Comparison of ENCODE assay signal across 27 cellular contexts in genomic region chr10:119406137-119406536, GRCh38.
DNase-seq lines count a peak whose midpoint lies in the region; ATAC-seq, FAIRE-seq and TF ChIP-seq lines count a peak whose summit lies in the region.
"Had no signal": no experiment of that assay in that cellular context is flagged by ENCODE, and none has a peak within 500 bp of the region (broad histone marks: within the 10 kb centered on the region; RNA-seq: fewer than 3 reads in every experiment).

No MANE protein-coding gene starts in this region.

- H3K27ac ChIP-seq in heart right ventricle (peak overlapping the region in 9 of 10 donors; percentile 62 to 90 (median 75)), HepG2 (ENCODE audit: extremely low read length, insufficient read depth, low read length) (no peak overlapping the region), sigmoid colon (peak overlapping the region; percentile 20 to 66 (median 48)), uterus (peak overlapping the region; percentile 20 to 52)
- H3K27ac ChIP-seq: brain microvascular endothelial cell, epithelial cell of prostate, KMS-11 had no signal

- no peak for FAIRE-seq in HepG2 (lab: Jason Lieb, UNC)
- FAIRE-seq: GM12892, GM19239, H54 had no signal

- no TSS peak for BruUV-seq in HepG2 (replicated peaks; lab: Mats Ljungman, UMichigan)

- no peak overlapping the region for H3K4me3 ChIP-seq in heart right ventricle
- H3K4me3 ChIP-seq in HepG2 (replicated peaks in 1 of 3; ENCODE audit: insufficient read depth in 1 of 3, low read depth in 2 of 3, low read length in 3 of 3), result no peak overlapping the region
- no peak overlapping the region for H3K4me3 ChIP-seq in sigmoid colon
- H3K4me3 ChIP-seq in uterus, result no peak overlapping the region
- H3K4me3 ChIP-seq: mucosa of descending colon had no signal

- TF ChIP-seq EP300 in HepG2 (IDR thresholded peaks at IDR 0.05; ENCODE audit: low read depth in 2 of 2, low read length in 2 of 2), result no peak
- no peak for TF ChIP-seq EP300 in HepG2 (CRISPR knock-in tag; IDR thresholded peaks at IDR 0.05; ENCODE audit: borderline replicate concordance)
- no peak for TF ChIP-seq EP300 in sigmoid colon (IDR thresholded peaks at IDR 0.05)

- TF ChIP-seq CTCF in heart right ventricle (IDR thresholded peaks at IDR 0.05), result no peak
- no peak for TF ChIP-seq CTCF in HepG2 (CRISPR knock-in tag; IDR thresholded peaks at IDR 0.05)
- TF ChIP-seq CTCF in sigmoid colon (IDR thresholded peaks at IDR 0.05), result no peak
- no peak for TF ChIP-seq CTCF in uterus (IDR thresholded peaks at IDR 0.05)

- no peaks in the 10 kb centered on the region for H3K27me3 ChIP-seq in heart right ventricle
- no peaks in the 10 kb centered on the region; a peak in 1 of 5 replicates for H3K27me3 ChIP-seq in HepG2 (ENCODE audit: control insufficient read depth in 1 of 2, insufficient read depth in 2 of 2, low read length in 2 of 2)
- no peaks in the 10 kb centered on the region for H3K27me3 ChIP-seq in sigmoid colon
- no peaks in the 10 kb centered on the region for H3K27me3 ChIP-seq in uterus
- H3K27me3 ChIP-seq: brain microvascular endothelial cell had no signal

- H3K79me2 ChIP-seq in HepG2 (ENCODE audit: insufficient read depth, low read length), result no peaks in the 10 kb centered on the region

- intact Hi-C loops in heart right ventricle (cut with DNase I) (loop anchor here in 3 of 10 donors (5.0 kb wide), 2 partner anchors 34 to 39 kb away; no protein-coding TSS in a partner anchor), cardiac septum (cut with DNase I) (no loop called here), HepG2 (cut with micrococcal nuclease; ENCODE audit: unreplicated experiment) (loop anchor here (5.0 kb wide), 1 partner anchor 89 kb away; no protein-coding TSS in a partner anchor), sigmoid colon (cut with DNase I) (no loop called here), uterus (cut with DNase I; ENCODE audit: low total_unique reads) (no loop called here)

- no peak overlapping the region for H3K4me2 ChIP-seq in HepG2 (ENCODE audit: low read depth, low read length)
- H3K4me2 ChIP-seq: KMS-11 had no signal

- H3K4me1 ChIP-seq in heart right ventricle, result peaks cover 19 to 91% (median 74%) of the 10 kb centered on the region in 9 donors
- H3K4me1 ChIP-seq in HepG2 (ENCODE audit: insufficient read depth, low read length), result peaks cover 44% of the 10 kb centered on the region
- peaks cover 0 to 19% (median 0%) of the 10 kb centered on the region in 4 donors for H3K4me1 ChIP-seq in sigmoid colon
- peaks cover 0 to 3% of the 10 kb centered on the region in 2 donors for H3K4me1 ChIP-seq in uterus

- no peak for TF ChIP-seq POLR2A in HepG2 (IDR thresholded peaks at IDR 0.05; ENCODE audit: insufficient read depth in 1 of 2, low read depth in 2 of 2, low read length in 2 of 2)
- TF ChIP-seq POLR2A in sigmoid colon (IDR thresholded peaks at IDR 0.05), result no peak
- no peak for TF ChIP-seq POLR2A in uterus (IDR thresholded peaks at IDR 0.05)

- H3K9ac ChIP-seq in HepG2 (ENCODE audit: insufficient read depth, low read depth, low read length), result no peak overlapping the region
- H3K9ac ChIP-seq: KMS-11 had no signal

- H3K9me3 ChIP-seq in heart right ventricle (no peaks in the 10 kb centered on the region), HepG2 (ENCODE audit: low read length) (no peaks in the 10 kb centered on the region), sigmoid colon (no peaks in the 10 kb centered on the region), uterus (no peaks in the 10 kb centered on the region)
- H3K9me3 ChIP-seq: mucosa of descending colon had no signal

- 79 to 85% methylated on average over 3 of the region's 3 CpGs for WGBS in heart right ventricle, 2 donors
- 100% methylated on average over 2 of the region's 3 CpGs for WGBS in HepG2 (ENCODE audit: low lambda C conversion rate)
- 91 to 94% methylated on average over 3 of the region's 3 CpGs for WGBS in sigmoid colon, 2 donors

- CTCF ChIA-PET in HepG2 (lab: Yijun Ruan, JAX; ENCODE audit: low intra/inter-chr PET ratio, low total read pairs), result no interaction called here

- POLR2A ChIA-PET in HepG2 (lab: Yijun Ruan, JAX), result no interaction called here

- DNase-seq in heart right ventricle (no peak), cardiac septum (ENCODE audit: low spot score) (no peak), HepG2 (ENCODE audit: low spot score) (no peak), sigmoid colon (no peak), uterus (no peak)
- no peak for DNase-seq in stimulated activated CD4-positive, alpha-beta T cell treated with anti-CD3 and anti-CD28 coated beads, Interleukin-2, amount 100 ng/mL, for 48 hours
- DNase-seq: 8988T; activated CD4-positive, alpha-beta T cell treated with anti-CD3 and anti-CD28 coated beads for 4 hours; activated CD8-positive, alpha-beta memory T cell treated with anti-CD3 and anti-CD28 coated beads, Interleukin-2, amount 10 ng/mL, durations not matched to agents 7 days and 5 days; brain microvascular endothelial cell; COR-L47; DMS79 treated with DMSO at 0.1 percent for 48 hours; kidney glomerular epithelial cell; mucosa of descending colon; NCI-H1694 treated with DMSO at 0.1 percent for 48 hours; NCI-H82; SIG-M5; T-cell had no signal

- H3K36me3 ChIP-seq in heart right ventricle, result peaks cover 0 to 5% (median 0%) of the 10 kb centered on the region in 9 donors
- H3K36me3 ChIP-seq in HepG2 (replicated peaks in 1 of 2; ENCODE audit: control insufficient read depth in 1 of 2, insufficient read depth in 2 of 2, low read length in 2 of 2), result no peaks in the 10 kb centered on the region
- no peaks in the 10 kb centered on the region for H3K36me3 ChIP-seq in sigmoid colon
- no peaks in the 10 kb centered on the region for H3K36me3 ChIP-seq in uterus
- H3K36me3 ChIP-seq: brain microvascular endothelial cell had no signal

- in situ Hi-C loops in HepG2 (cut with HindIII; ENCODE audit: extremely low pct_ligation_motif_present, low pct_unique_long_range_greater_than_20kb), result no loop called here

- no peak overlapping the region for H2AFZ ChIP-seq in HepG2 (ENCODE audit: low read length)

- no peak for TF ChIP-seq RAD21 in HepG2 (CRISPR knock-in tag; IDR thresholded peaks at IDR 0.05)

- H4K20me1 ChIP-seq in HepG2 (ENCODE audit: insufficient read depth, low read length), result no peaks in the 10 kb centered on the region

- no peak for ATAC-seq in heart right ventricle
- ATAC-seq in HepG2, result no peak
- ATAC-seq in HG03342 (IDR thresholded peaks at IDR 0.05; ENCODE audit: unreplicated experiment), result no peak
- ATAC-seq in GM21737 (IDR thresholded peaks at IDR 0.05; ENCODE audit: unreplicated experiment), result no peak
- ATAC-seq: activated CD8-positive, alpha-beta memory T cell treated with anti-CD3 and anti-CD28 coated beads, Interleukin-2, amount 10 ng/mL, durations not matched to agents 7 days and 5 days; activated T-helper 17 cell treated with anti-CD3 and anti-CD28 coated beads, Interleukin-2, amount 50 U/mL, for 72 hours; stimulated activated effector memory CD8-positive, alpha-beta T cell treated with anti-CD3 and anti-CD28 coated beads, Interleukin-12 subunit alpha, Interleukin-12 subunit beta, amount 100 ng/mL, for 72 hours; T-cell had no signal

TF ChIP-seq in HepG2, 621 proteins besides CTCF, POLR2A, EP300 and RAD21 (continues in another document):
- TF ChIP-seq ARID4A (CRISPR knock-in tag; IDR thresholded peaks at IDR 0.05; ENCODE audit: borderline replicate concordance), result no peak
- no peak for TF ChIP-seq ZGPAT (CRISPR knock-in tag; IDR thresholded peaks at IDR 0.05)
- TF ChIP-seq, protein P1, sequence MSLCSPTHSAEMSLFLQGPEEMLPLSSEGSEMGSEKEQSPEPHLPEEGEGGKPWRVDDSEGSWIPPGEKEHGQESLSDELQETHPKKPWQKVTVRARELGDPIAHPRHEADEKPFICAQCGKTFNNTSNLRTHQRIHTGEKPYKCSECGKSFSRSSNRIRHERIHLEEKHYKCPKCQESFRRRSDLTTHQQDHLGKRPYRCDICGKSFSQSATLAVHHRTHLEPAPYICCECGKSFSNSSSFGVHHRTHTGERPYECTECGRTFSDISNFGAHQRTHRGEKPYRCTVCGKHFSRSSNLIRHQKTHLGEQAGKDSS (CRISPR knock-in tag; IDR thresholded peaks at IDR 0.05; ENCODE audit: borderline replicate concordance, low read depth), result 0 out of 2 replicates have a peak, but pooled peaks have one; percentile 57
